In the genomic region with DNA sequence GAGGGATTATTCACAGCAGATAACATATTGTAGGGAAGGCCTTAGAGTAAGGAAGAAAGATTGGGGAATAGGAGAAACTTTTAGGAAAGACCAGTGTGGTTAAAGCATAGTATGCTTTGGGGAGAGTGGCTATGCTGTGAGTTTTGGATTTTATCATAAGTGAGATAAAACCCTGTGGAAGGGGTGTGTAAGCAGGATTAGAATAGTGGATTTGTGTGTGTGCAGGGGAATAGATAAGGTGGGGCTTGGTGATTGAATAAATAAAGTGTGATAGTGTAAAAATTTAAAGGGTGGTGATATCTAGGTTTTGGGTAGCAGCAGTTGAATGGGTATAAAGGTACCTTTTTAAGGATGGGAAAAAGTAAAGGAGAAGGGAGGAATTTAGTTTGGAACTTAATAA, we compare ENCODE assay signal across 33 cellular contexts.
"Had no signal": no experiment of that assay in that cellular context is flagged by ENCODE, and none has a peak within 500 bp of the region (broad histone marks: within the 10 kb centered on the region; RNA-seq: fewer than 3 reads in every experiment).

No MANE protein-coding gene starts in this region.

- H3K4me3 ChIP-seq: adrenal gland, ascending aorta, cardiac muscle cell had no signal

- ATAC-seq: activated CD8-positive, alpha-beta T cell treated with anti-CD3 and anti-CD28 coated beads for 36 hours; activated naive CD4-positive, alpha-beta T cell treated with anti-CD3 and anti-CD28 coated beads, Interleukin-2, amount 50 U/mL, for 72 hours; T-cell had no signal

- DNase-seq: activated B cell treated with CpG ODN at 0.5 μM for 24 hours; activated CD4-positive, alpha-beta memory T cell treated with anti-CD3 and anti-CD28 coated beads for 36 hours; activated CD4-positive, alpha-beta T cell treated with anti-CD3 and anti-CD28 coated beads for 4 hours; activated CD4-positive, alpha-beta T cell treated with anti-CD3 and anti-CD28 coated beads, Interleukin-2, amount 10 ng/mL, durations not matched to agents 24 days and 14 days; activated CD4-positive, alpha-beta T cell treated with anti-CD3 and anti-CD28 coated beads, Interleukin-2, amount 50 U/mL, for 1 hour; activated CD4-positive, alpha-beta T cell treated with anti-CD3 and anti-CD28 coated beads, Interleukin-2, amount 50 U/mL, for 4 hours; activated CD4-positive, CD25-positive, alpha-beta regulatory T cell treated with anti-CD3 and anti-CD28 coated beads, Interleukin-2, amount 50 U/mL, for 72 hours; activated CD8-positive, alpha-beta memory T cell treated with anti-CD3 and anti-CD28 coated beads, Interleukin-2, amount 50 U/mL, for 4 hours; activated CD8-positive, alpha-beta T cell treated with anti-CD3 and anti-CD28 coated beads for 36 hours; activated effector memory CD4-positive, alpha-beta T cell treated with anti-CD3 and anti-CD28 coated beads, Interleukin-2, amount 50 U/mL, for 16 hours; activated gamma-delta T cell treated with Interleukin-2 at 50 U/mL for 16 hours; activated naive CD4-positive, alpha-beta T cell; activated naive CD4-positive, alpha-beta T cell treated with anti-CD3 and anti-CD28 coated beads, Interleukin-2, amount 10 ng/mL, durations not matched to agents 7 days and 5 days; activated naive CD8-positive, alpha-beta T cell treated with anti-CD3 and anti-CD28 coated beads for 36 hours; activated T-cell treated with anti-CD3 and anti-CD28 coated beads for 4 hours; activated T-cell treated with anti-CD3 and anti-CD28 coated beads, Interleukin-2, amount 50 U/mL, for 1 hour; activated T-cell treated with anti-CD3 and anti-CD28 coated beads, Interleukin-2, amount 50 U/mL, for 48 hours; adrenal gland; amygdala; anterior cingulate cortex; caudate nucleus; cerebellar nuclear complex; T-cell; T-helper 2 cell; T-helper 9 cell had no signal

- H3K27ac Mint-ChIP-seq: activated B cell treated with CpG ODN at 0.5 μM for 24 hours; activated CD4-positive, alpha-beta memory T cell treated with anti-CD3 and anti-CD28 coated beads for 36 hours; activated CD4-positive, alpha-beta T cell treated with anti-CD3 and anti-CD28 coated beads, Interleukin-2, amount 10 ng/mL, durations not matched to agents 24 days and 14 days; activated CD8-positive, alpha-beta T cell treated with anti-CD3 and anti-CD28 coated beads for 36 hours; activated naive CD4-positive, alpha-beta T cell treated with anti-CD3 and anti-CD28 coated beads, Interleukin-2, amount 10 ng/mL, durations not matched to agents 7 days and 5 days; activated naive CD4-positive, alpha-beta T cell treated with anti-CD3 and anti-CD28 coated beads, Interleukin-2, amount 50 U/mL, for 72 hours; activated naive CD8-positive, alpha-beta T cell treated with anti-CD3 and anti-CD28 coated beads for 36 hours; T-cell; T-helper 2 cell treated with Interferon-gamma antibody and Interleukin-4, amounts not matched to agents 5 μg/mL and 100 μg/mL, for 36 hours had no signal

- H3K36me3 Mint-ChIP-seq: activated CD4-positive, alpha-beta memory T cell treated with anti-CD3 and anti-CD28 coated beads for 36 hours; activated naive CD4-positive, alpha-beta T cell treated with anti-CD3 and anti-CD28 coated beads, Interleukin-2, amount 10 ng/mL, durations not matched to agents 7 days and 5 days; activated naive CD4-positive, alpha-beta T cell treated with anti-CD3 and anti-CD28 coated beads, Interleukin-2, amount 50 U/mL, for 72 hours; brain; T-cell had no signal

- FAIRE-seq: bronchial epithelial cell had no signal

- H3K27ac ChIP-seq: adrenal gland, ascending aorta, cardiac muscle cell, VCaP had no signal

- H3K9me3 Mint-ChIP-seq: activated B cell treated with CpG ODN at 0.5 μM for 24 hours; activated CD4-positive, alpha-beta memory T cell treated with anti-CD3 and anti-CD28 coated beads for 36 hours; activated CD4-positive, alpha-beta T cell treated with anti-CD3 and anti-CD28 coated beads, Interleukin-2, amount 10 ng/mL, durations not matched to agents 24 days and 14 days; activated CD8-positive, alpha-beta T cell treated with anti-CD3 and anti-CD28 coated beads for 36 hours; activated naive CD4-positive, alpha-beta T cell treated with anti-CD3 and anti-CD28 coated beads, Interleukin-2, amount 10 ng/mL, durations not matched to agents 7 days and 5 days; activated naive CD8-positive, alpha-beta T cell treated with anti-CD3 and anti-CD28 coated beads for 36 hours; brain; central memory CD8-positive, alpha-beta T cell; T-cell; T-helper 2 cell treated with Interferon-gamma antibody and Interleukin-4, amounts not matched to agents 5 μg/mL and 100 μg/mL, for 36 hours had no signal

- H3K27me3 Mint-ChIP-seq: activated B cell treated with CpG ODN at 0.5 μM for 24 hours; activated CD4-positive, alpha-beta memory T cell treated with anti-CD3 and anti-CD28 coated beads for 36 hours; activated CD4-positive, alpha-beta T cell treated with anti-CD3 and anti-CD28 coated beads, Interleukin-2, amount 10 ng/mL, durations not matched to agents 24 days and 14 days; activated CD8-positive, alpha-beta T cell treated with anti-CD3 and anti-CD28 coated beads for 36 hours; activated naive CD4-positive, alpha-beta T cell treated with anti-CD3 and anti-CD28 coated beads, Interleukin-2, amount 10 ng/mL, durations not matched to agents 7 days and 5 days; activated naive CD8-positive, alpha-beta T cell treated with anti-CD3 and anti-CD28 coated beads for 36 hours; brain; central memory CD8-positive, alpha-beta T cell; T-cell had no signal

- H3K9me3 ChIP-seq: adrenal gland, ascending aorta had no signal

- H3K4me1 ChIP-seq: ascending aorta had no signal

- H3K27me3 ChIP-seq: adrenal gland, ascending aorta, cardiac muscle cell had no signal

- H3K4me3 Mint-ChIP-seq: activated B cell treated with CpG ODN at 0.5 μM for 24 hours; activated CD4-positive, alpha-beta memory T cell treated with anti-CD3 and anti-CD28 coated beads for 36 hours; activated CD4-positive, alpha-beta T cell treated with anti-CD3 and anti-CD28 coated beads, Interleukin-2, amount 10 ng/mL, durations not matched to agents 24 days and 14 days; activated CD8-positive, alpha-beta T cell treated with anti-CD3 and anti-CD28 coated beads for 36 hours; activated naive CD4-positive, alpha-beta T cell treated with anti-CD3 and anti-CD28 coated beads, Interleukin-2, amount 10 ng/mL, durations not matched to agents 7 days and 5 days; activated naive CD8-positive, alpha-beta T cell treated with anti-CD3 and anti-CD28 coated beads for 36 hours; brain; central memory CD8-positive, alpha-beta T cell; T-cell; T-helper 2 cell treated with Interferon-gamma antibody and Interleukin-4, amounts not matched to agents 5 μg/mL and 100 μg/mL, for 36 hours had no signal

- H3K36me3 ChIP-seq: adrenal gland, ascending aorta, cardiac muscle cell had no signal

- H3K4me1 Mint-ChIP-seq: activated CD4-positive, alpha-beta T cell treated with anti-CD3 and anti-CD28 coated beads, Interleukin-2, amount 10 ng/mL, durations not matched to agents 24 days and 14 days; activated naive CD4-positive, alpha-beta T cell treated with anti-CD3 and anti-CD28 coated beads, Interleukin-2, amount 10 ng/mL, durations not matched to agents 7 days and 5 days had no signal
